Comparison of ENCODE assay signal across 9 cellular contexts in the genomic region with DNA sequence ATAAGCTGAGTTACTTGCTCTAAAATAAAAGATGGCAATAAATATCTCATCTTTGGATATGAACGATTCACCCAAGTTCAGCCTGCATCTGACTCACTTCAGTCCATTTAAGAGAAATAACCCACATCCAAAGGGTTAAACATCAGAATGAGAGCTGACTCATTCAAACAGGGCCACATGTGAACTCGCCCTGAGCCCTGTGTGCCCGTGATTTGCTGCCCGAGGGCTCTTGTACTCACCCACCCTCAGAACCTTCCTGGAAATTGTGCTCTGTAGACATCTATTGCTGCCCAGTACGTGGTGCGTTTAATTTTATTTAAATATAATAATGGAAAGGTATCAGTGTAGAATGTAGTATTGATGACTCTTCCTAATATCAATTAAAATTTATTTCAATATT.
DNase-seq lines count a peak whose midpoint lies in the region; ATAC-seq and TF ChIP-seq lines count a peak whose summit lies in the region.
"Had no signal": no experiment of that assay in that cellular context is flagged by ENCODE, and none has a peak within 500 bp of the region (broad histone marks: within the 10 kb centered on the region; RNA-seq: fewer than 3 reads in every experiment).

No MANE protein-coding gene starts in this region.

- CTCF ChIA-PET in activated CD8-positive, alpha-beta memory T cell treated with anti-CD3 and anti-CD28 coated beads, Interleukin-2, amount 10 ng/mL, durations not matched to agents 7 days and 5 days (lab: Charles Lee): interaction anchor here (0.6 to 3.7 kb wide), 10 partner anchors 13 to 1364 kb away, joined by 3 to 24 read pairs (median 3); no protein-coding TSS in a partner anchor

- peak overlapping the region; percentile 73 for H3K27ac Mint-ChIP-seq in activated CD8-positive, alpha-beta memory T cell treated with anti-CD3 and anti-CD28 coated beads, Interleukin-2, amount 10 ng/mL, durations not matched to agents 7 days and 5 days
- H3K27ac Mint-ChIP-seq in glutamatergic neuron (ENCODE audit: unreplicated experiment): peak overlapping the region; percentile 72

- H3K36me3 Mint-ChIP-seq in activated CD8-positive, alpha-beta memory T cell treated with anti-CD3 and anti-CD28 coated beads, Interleukin-2, amount 10 ng/mL, durations not matched to agents 7 days and 5 days: peaks cover 22% of the 10 kb centered on the region
- no peaks in the 10 kb centered on the region for H3K36me3 Mint-ChIP-seq in glutamatergic neuron (ENCODE audit: unreplicated experiment)

- TF ChIP-seq CTCF in glutamatergic neuron (IDR thresholded peaks at IDR 0.05; ENCODE audit: partially characterized antibody, unreplicated experiment): no peak

- H3K4me1 Mint-ChIP-seq in activated CD8-positive, alpha-beta memory T cell treated with anti-CD3 and anti-CD28 coated beads, Interleukin-2, amount 10 ng/mL, durations not matched to agents 7 days and 5 days: peaks cover 53% of the 10 kb centered on the region
- H3K4me1 Mint-ChIP-seq in glutamatergic neuron (ENCODE audit: low read depth, unreplicated experiment): peaks cover 62% of the 10 kb centered on the region

- H3K4me3 Mint-ChIP-seq in activated CD8-positive, alpha-beta memory T cell treated with anti-CD3 and anti-CD28 coated beads, Interleukin-2, amount 10 ng/mL, durations not matched to agents 7 days and 5 days: no peak overlapping the region
- no peak overlapping the region for H3K4me3 Mint-ChIP-seq in glutamatergic neuron (ENCODE audit: unreplicated experiment)

- no peaks in the 10 kb centered on the region for H3K9me3 Mint-ChIP-seq in activated CD8-positive, alpha-beta memory T cell treated with anti-CD3 and anti-CD28 coated beads, Interleukin-2, amount 10 ng/mL, durations not matched to agents 7 days and 5 days (ENCODE audit: low read depth)
- H3K9me3 Mint-ChIP-seq in glutamatergic neuron (ENCODE audit: unreplicated experiment): peaks cover 2% of the 10 kb centered on the region

- peak; percentile 92 for ATAC-seq in activated CD8-positive, alpha-beta memory T cell treated with anti-CD3 and anti-CD28 coated beads, Interleukin-2, amount 10 ng/mL, durations not matched to agents 7 days and 5 days
- no peak for ATAC-seq in HG02642 (IDR thresholded peaks at IDR 0.05; ENCODE audit: poor library complexity, unreplicated experiment)

- peak; percentile 27 to 29 for DNase-seq in activated CD4-positive, alpha-beta T cell treated with anti-CD3 and anti-CD28 coated beads for 24 hours (ENCODE audit: low read depth in 2 of 2)
- no peak for DNase-seq in activated CD4-positive, alpha-beta T cell treated with anti-CD3 and anti-CD28 coated beads, Interleukin-2, amount 50 U/mL, for 1 hour
- peak; percentile 68 for DNase-seq in activated CD8-positive, alpha-beta memory T cell treated with anti-CD3 and anti-CD28 coated beads, Interleukin-2, amount 10 ng/mL, durations not matched to agents 7 days and 5 days
- DNase-seq in glutamatergic neuron: no peak
- DNase-seq in stimulated activated CD4-positive, alpha-beta T cell treated with anti-CD3 and anti-CD28 coated beads, TNF-alpha, amount 100 ng/mL, for 48 hours (ENCODE audit: low read depth in 3 of 3): peak; percentile 22 to 46 (median 32)
- DNase-seq in cerebellar nuclear complex (lab: John Stamatoyannopoulos, UW): no peak
- no peak for DNase-seq in mucosa of gallbladder (ENCODE audit: low spot score)
- DNase-seq: DND-41 had no signal

- no peaks in the 10 kb centered on the region for H3K27me3 Mint-ChIP-seq in activated CD8-positive, alpha-beta memory T cell treated with anti-CD3 and anti-CD28 coated beads, Interleukin-2, amount 10 ng/mL, durations not matched to agents 7 days and 5 days
- H3K27me3 Mint-ChIP-seq in glutamatergic neuron (ENCODE audit: unreplicated experiment): peaks cover 6% of the 10 kb centered on the region

Comparison
In these comparisons a context has a peak if more than half of its experiments do, and no peak if none do; other contexts are left out.
1. DNase-seq: peak in activated CD4-positive, alpha-beta T cell treated with anti-CD3 and anti-CD28 coated beads for 24 hours (2 of 2), activated CD8-positive, alpha-beta memory T cell treated with anti-CD3 and anti-CD28 coated beads, Interleukin-2, amount 10 ng/mL, durations not matched to agents 7 days and 5 days (single experiment) and stimulated activated CD4-positive, alpha-beta T cell treated with anti-CD3 and anti-CD28 coated beads, TNF-alpha, amount 100 ng/mL, for 48 hours (3 of 3); none in activated CD4-positive, alpha-beta T cell treated with anti-CD3 and anti-CD28 coated beads, Interleukin-2, amount 50 U/mL, for 1 hour (single experiment), glutamatergic neuron (single experiment), cerebellar nuclear complex (0 of 2) and mucosa of gallbladder (single experiment).